In genomic region chr11:77569671-77570070, GRCh38 we compare ENCODE assay signal across 23 cellular contexts. TPM values are rescaled to one million over a fixed set of nuclear protein-coding genes. Genes with fewer than 3 reads are reported as not detected.
DNase-seq lines count a peak whose midpoint lies in the region; ATAC-seq, FAIRE-seq and TF ChIP-seq lines count a peak whose summit lies in the region.
"Had no signal": no experiment of that assay in that cellular context is flagged by ENCODE, and none has a peak within 500 bp of the region (broad histone marks: within the 10 kb centered on the region; RNA-seq: fewer than 3 reads in every experiment).

No MANE protein-coding gene starts in this region.

- H4K20me1 ChIP-seq in GM23338 (replicated peaks; ENCODE audit: insufficient read depth) (no peaks in the 10 kb centered on the region), K562 (replicated peaks; ENCODE audit: control insufficient read depth, insufficient read depth, low read length) (no peaks in the 10 kb centered on the region), Karpas-422 (ENCODE audit: insufficient read depth, low read depth, low read length) (no peaks in the 10 kb centered on the region)
- H4K20me1 ChIP-seq: BLaER1 treated with 17β-estradiol and CSF1 and Interleukin-3, amounts not matched to agents 10 nM and 100 nM had no signal

- no peak for TF ChIP-seq CTCF in A549 (IDR thresholded peaks at IDR 0.05)
- no peak for TF ChIP-seq CTCF in GM23338 (conservative IDR thresholded peaks at IDR 0.05; ENCODE audit: low read depth in 2 of 2)
- TF ChIP-seq CTCF in K562 (IDR thresholded peaks at IDR 0.05 in 2 of 3, conservative IDR thresholded peaks at IDR 0.05 in 1 of 3; ENCODE audit: insufficient read depth in 2 of 3, low read depth in 1 of 3, low read length in 3 of 3), result no peak
- no peak for TF ChIP-seq CTCF in nephron (IDR thresholded peaks at IDR 0.05; ENCODE audit: unreplicated experiment in 3 of 3)
- no peak for TF ChIP-seq CTCF in progenitor cell of endocrine pancreas (IDR thresholded peaks at IDR 0.05; ENCODE audit: unreplicated experiment)

- H3K27ac Mint-ChIP-seq in GM23338 (no peak overlapping the region), nephron (peak overlapping the region in 2 of 3 experiments; percentile 41 to 63), progenitor cell of endocrine pancreas (no peak overlapping the region)
- H3K27ac Mint-ChIP-seq: B cell; CD4-positive, alpha-beta T cell; CD8-positive, alpha-beta T cell had no signal

- H3K27me3 ChIP-seq in GM23338 (ENCODE audit: insufficient read depth), result no peaks in the 10 kb centered on the region
- no peaks in the 10 kb centered on the region; a peak in 1 of 5 replicates for H3K27me3 ChIP-seq in K562 (ENCODE audit: control insufficient read depth in 2 of 2, insufficient read depth in 2 of 2, low read length in 2 of 2)
- no peaks in the 10 kb centered on the region for H3K27me3 ChIP-seq in Karpas-422 (ENCODE audit: low read length)
- H3K27me3 ChIP-seq: BLaER1 treated with 17β-estradiol and CSF1 and Interleukin-3, amounts not matched to agents 10 nM and 100 nM had no signal

- no peaks in the 10 kb centered on the region for H3F3A ChIP-seq in GM23338 (replicated peaks; ENCODE audit: low read depth)

- H3K9me3 ChIP-seq in A549, result 0 out of 3 replicates have a peak, but pooled peaks cover 5% of the 10 kb centered on the region
- no peaks in the 10 kb centered on the region for H3K9me3 ChIP-seq in K562 (replicated peaks; ENCODE audit: control insufficient read depth, insufficient read depth, low read depth, low read length)
- H3K9me3 ChIP-seq in Karpas-422 (ENCODE audit: low read length), result no peaks in the 10 kb centered on the region
- H3K9me3 ChIP-seq: Caco-2 had no signal

- peak overlapping the region; percentile 28 for H2AFZ ChIP-seq in GM23338
- no peak overlapping the region for H2AFZ ChIP-seq in K562 (ENCODE audit: low read depth, low read length)
- H2AFZ ChIP-seq in Karpas-422 (ENCODE audit: low read length), result no peak overlapping the region

- in situ Hi-C loops in K562 (cut with MboI), result no loop called here

- TF ChIP-seq EP300 in A549 (IDR thresholded peaks at IDR 0.05) (no peak), K562 (IDR thresholded peaks at IDR 0.05; ENCODE audit: low read length) (no peak)

- H3K36me3 Mint-ChIP-seq in GM23338 (ENCODE audit: low read depth) (no peaks in the 10 kb centered on the region), nephron (ENCODE audit: low read depth) (no peaks in the 10 kb centered on the region), progenitor cell of endocrine pancreas (ENCODE audit: insufficient read depth) (no peaks in the 10 kb centered on the region)
- H3K36me3 Mint-ChIP-seq: CD8-positive, alpha-beta T cell had no signal

- no peak for FAIRE-seq in A549 (lab: Jason Lieb, UNC)
- no peak for FAIRE-seq in K562 (lab: Jason Lieb, UNC)
- FAIRE-seq: A204.1, D721Med, G401.6, GM12891, GM19239 had no signal

- H3K4me3 Mint-ChIP-seq in GM23338 (no peak overlapping the region), nephron (no peak overlapping the region), progenitor cell of endocrine pancreas (ENCODE audit: low read depth) (no peak overlapping the region)
- H3K4me3 Mint-ChIP-seq: B cell; CD4-positive, alpha-beta T cell; CD8-positive, alpha-beta T cell had no signal

- POLR2A ChIA-PET in A549 (lab: Yijun Ruan, JAX) (no interaction called here), K562 (lab: Yijun Ruan, JAX) (no interaction called here)

- H3K27me3 Mint-ChIP-seq in GM23338 (ENCODE audit: insufficient read depth, low read depth, poor library complexity) (peaks cover 7% of the 10 kb centered on the region), nephron (ENCODE audit: low read depth) (no peaks in the 10 kb centered on the region), progenitor cell of endocrine pancreas (no peaks in the 10 kb centered on the region)

- H3K9ac ChIP-seq in K562 (ENCODE audit: insufficient read depth in 1 of 2, low read depth in 2 of 2, low read length in 2 of 2) (no peak overlapping the region), Karpas-422 (ENCODE audit: low read length) (no peak overlapping the region)
- H3K9ac ChIP-seq: BLaER1 treated with 17β-estradiol and CSF1 and Interleukin-3, amounts not matched to agents 10 nM and 100 nM had no signal

- H3K9me1 ChIP-seq in K562 (ENCODE audit: control insufficient read depth, insufficient read depth, low read length), result peaks cover 2% of the 10 kb centered on the region

- H3K79me2 ChIP-seq in GM23338 (replicated peaks; ENCODE audit: insufficient read depth) (no peaks in the 10 kb centered on the region), K562 (ENCODE audit: control insufficient read depth, insufficient read depth, low read length) (no peaks in the 10 kb centered on the region), Karpas-422 (ENCODE audit: low read length) (no peaks in the 10 kb centered on the region)

- H3K27ac ChIP-seq in A549 (no peak overlapping the region), GM23338 (ENCODE audit: low read depth) (no peak overlapping the region), K562 (ENCODE audit: extremely low read depth, low read depth, low read length) (no peak overlapping the region), Karpas-422 (ENCODE audit: low read length) (no peak overlapping the region)
- H3K27ac ChIP-seq: BLaER1 treated with 17β-estradiol and CSF1 and Interleukin-3, amounts not matched to agents 10 nM and 100 nM; C4-2B had no signal

- H3K9me2 ChIP-seq in GM23338 (ENCODE audit: insufficient read depth), result peaks cover 5% of the 10 kb centered on the region; the same call in 1 of the 2 replicates
- H3K9me2 ChIP-seq in Karpas-422 (replicated peaks; ENCODE audit: insufficient read depth, low read length), result no peaks in the 10 kb centered on the region

- intact Hi-C loops in K562 (cut with micrococcal nuclease), result no loop called here

- H3K9me3 Mint-ChIP-seq in GM23338 (peaks cover 3% of the 10 kb centered on the region; the same call in 1 of the 3 replicates), nephron (peaks cover 3% of the 10 kb centered on the region), progenitor cell of endocrine pancreas (ENCODE audit: low read depth) (no peaks in the 10 kb centered on the region)
- H3K9me3 Mint-ChIP-seq: CD8-positive, alpha-beta T cell had no signal

- H3K4me1 ChIP-seq in A549 (no peaks in the 10 kb centered on the region), GM23338 (ENCODE audit: insufficient read depth) (peaks cover 31% of the 10 kb centered on the region), K562 (replicated peaks in 1 of 2; ENCODE audit: control insufficient read depth in 2 of 2, insufficient read depth in 2 of 2, low read length in 2 of 2) (no peaks in the 10 kb centered on the region; a peak in 1 of 5 replicates), Karpas-422 (ENCODE audit: low read length) (no peaks in the 10 kb centered on the region)
- H3K4me1 ChIP-seq: BLaER1 treated with 17β-estradiol and CSF1 and Interleukin-3, amounts not matched to agents 10 nM and 100 nM had no signal

- H3K4me3 ChIP-seq in A549 (no peak overlapping the region), GM23338 (no peak overlapping the region), K562 (no peak overlapping the region), Karpas-422 (ENCODE audit: low read length) (no peak overlapping the region)
- H3K4me3 ChIP-seq: BLaER1 treated with 17β-estradiol and CSF1 and Interleukin-3, amounts not matched to agents 10 nM and 100 nM had no signal

- no peak for ATAC-seq in A549
- ATAC-seq in GM23338, result no peak
- ATAC-seq in K562, result no peak
- no peak for ATAC-seq in GM19351 (IDR thresholded peaks at IDR 0.05; ENCODE audit: unreplicated experiment)
- ATAC-seq: CD8-positive, alpha-beta T cell had no signal

- no peak for DNase-seq in A549 (ENCODE audit: low read depth in 1 of 2, low spot score in 1 of 2)
- DNase-seq in GM23338 (ENCODE audit: low spot score), result no peak
- no peak for DNase-seq in K562 (ENCODE audit: extremely low read depth in 1 of 4, low spot score in 3 of 4)
- no peak for DNase-seq in progenitor cell of endocrine pancreas (ENCODE audit: low spot score, unreplicated experiment)
- no peak for DNase-seq in Karpas-422
- DNase-seq: 8988T; AML-193; Caco-2; Calu3; CD4-positive, alpha-beta T cell; CD8-positive, alpha-beta T cell; DMS79 treated with DMSO at 0.1 percent for 48 hours; GF-D8 had no signal

- 65% methylated on average over 2 of the region's 2 CpGs for WGBS in A549 (ENCODE audit: missing lambda C conversion rate)
- 12% methylated on average over 2 of the region's 2 CpGs for WGBS in K562 (ENCODE audit: insufficient coverage, low coverage, missing lambda C conversion rate)

- H3K36me3 ChIP-seq in GM23338 (ENCODE audit: insufficient read depth) (no peaks in the 10 kb centered on the region), K562 (ENCODE audit: control insufficient read depth, insufficient read depth, low read length) (no peaks in the 10 kb centered on the region), Karpas-422 (ENCODE audit: insufficient read depth, low read length) (no peaks in the 10 kb centered on the region)
- H3K36me3 ChIP-seq: BLaER1 treated with 17β-estradiol and CSF1 and Interleukin-3, amounts not matched to agents 10 nM and 100 nM had no signal

- CTCF ChIA-PET in A549 (lab: Yijun Ruan, JAX) (interaction anchor here (1.2 to 1.4 kb wide), 2 partner anchors 12 to 22 kb away, joined by 3 to 4 read pairs; no protein-coding TSS in a partner anchor), K562 (lab: Yijun Ruan, JAX; ENCODE audit: low intra/inter-chr PET ratio) (no interaction called here)

- peaks cover 36% of the 10 kb centered on the region for H3K4me1 Mint-ChIP-seq in GM23338
- peaks cover 24% of the 10 kb centered on the region for H3K4me1 Mint-ChIP-seq in nephron
- H3K4me1 Mint-ChIP-seq in progenitor cell of endocrine pancreas (ENCODE audit: low read depth), result peaks cover 2% of the 10 kb centered on the region
- H3K4me1 Mint-ChIP-seq: B cell had no signal

- TF ChIP-seq RAD21 in A549 (conservative IDR thresholded peaks at IDR 0.05 in 1 of 2, IDR thresholded peaks at IDR 0.05 in 1 of 2) (no peak), K562 (CRISPR knock-in tag; conservative IDR thresholded peaks at IDR 0.05 in 1 of 2, IDR thresholded peaks at IDR 0.05 in 1 of 2) (no peak)

- no peak overlapping the region for H3K4me2 ChIP-seq in A549
- H3K4me2 ChIP-seq in GM23338, result no peak overlapping the region
- no peak overlapping the region for H3K4me2 ChIP-seq in K562 (ENCODE audit: insufficient read depth, low read length)
- no peak overlapping the region for H3K4me2 ChIP-seq in Karpas-422 (ENCODE audit: low read depth, low read length, poor library complexity, severe bottlenecking)
- H3K4me2 ChIP-seq: BLaER1 treated with 17β-estradiol and CSF1 and Interleukin-3, amounts not matched to agents 10 nM and 100 nM had no signal

- BruUV-seq in K562 (replicated peaks; lab: Mats Ljungman, UMichigan), result no TSS peak

- TF ChIP-seq POLR2A in A549 (IDR thresholded peaks at IDR 0.05; ENCODE audit: low read length) (no peak), K562 (conservative IDR thresholded peaks at IDR 0.05) (no peak)

RNA-seq across cellular contexts. Expression of gene AQP11, which starts 20.1 kb away (rescaled TPM):
- polyA plus RNA-seq in A549 (2011; rRNA removed), result 2.3 and 2.4 TPM in 2 replicates
- polyA plus RNA-seq in A549 (2012; cell fraction: cytosol; rRNA removed), result 1.9 and 2.6 TPM in 2 replicates
- polyA plus RNA-seq in A549 (2012; cell fraction: nucleus; rRNA removed), result 2.8 and 4.5 TPM in 2 replicates
- polyA plus RNA-seq in A549 (2017; fragmentation: RNase III; extraction: RNeasy Plus Mini Kit Qiagen cat#74134 plus additional on column Dnase treatment), result 2.2 to 3.1 TPM (median 2.6 TPM) in 3 replicates
- 2.1 and 2.2 TPM in 2 replicates for polyA minus RNA-seq in A549 (2011; rRNA and poly(A)+ RNA removed)
- total RNA-seq in GM23338 (2014; rRNA removed; shearing (Covaris generic)), result 1.7 and 1.8 TPM in 2 replicates
- 3.4 and 4.1 TPM in 2 replicates for polyA plus RNA-seq in GM23338 (2016; fragmentation: Nextera tagmentation; extraction: Ambion mirVana)
- total RNA-seq in K562 (2011; cell fraction: chromatin; rRNA removed; ENCODE audit: low replicate concordance), result 1.1 and 2.0 TPM in 2 replicates
- 2.0 and 2.1 TPM in 2 replicates for total RNA-seq in K562 (2011; cell fraction: nucleolus; rRNA removed)
- total RNA-seq in K562 (2011; cell fraction: nucleoplasm; rRNA removed), result 1.1 and 1.5 TPM in 2 replicates
- total RNA-seq in K562 (2014; rRNA removed), result 0.36 and 0.45 TPM in 2 replicates
- total RNA-seq in K562 (2014; rRNA removed; fragmentation: Illumina TruSeq; extraction: Trizol), result 0.11 and 0.16 TPM in 2 replicates
- total RNA-seq in K562 (2015; rRNA removed; fragmentation: Illumina TruSeq; extraction: Trizol), result 0.25 and 0.34 TPM in 2 replicates
- 0.35 and 0.58 TPM in 2 replicates for total RNA-seq in K562 (2021)
- polyA plus RNA-seq in K562 (2011; rRNA removed), result 0.39 and 0.54 TPM in 2 replicates
- 0.47 and 1.1 TPM in 2 replicates for polyA plus RNA-seq in K562 (2011; cell fraction: cytosol; rRNA removed)
- 3.5 and 6.4 TPM in 2 replicates for polyA plus RNA-seq in K562 (2011; cell fraction: nucleus; rRNA removed)
- 0.83 and 1.5 TPM in 2 replicates for polyA plus RNA-seq in K562 (2012)
- polyA plus RNA-seq in K562 (2014; fragmentation: Illumina TruSeq; extraction: Trizol), result 0.09 and 0.18 TPM in 2 replicates
- 1 to 10 TPM in 1 of 2 experiments, under 1 TPM in 1; 0.42 to 1.0 TPM for polyA plus RNA-seq in K562 (2014; fragmentation: Nextera tagmentation; extraction: Ambion mirVana)
- polyA plus RNA-seq in K562 (2014; rRNA removed), result 0.37 and 0.51 TPM in 2 replicates
- 0.18 and 0.39 TPM in 2 replicates for polyA minus RNA-seq in K562 (2011; rRNA and poly(A)+ RNA removed)
- polyA minus RNA-seq in K562 (2011; cell fraction: cytosol; rRNA and poly(A)+ RNA removed), result 0.82 TPM in 1 of 2 replicates, not detected in the other
- polyA minus RNA-seq in K562 (2011; cell fraction: nucleus; rRNA and poly(A)+ RNA removed), result 0.67 and 1.00 TPM in 2 replicates
- 2.2 and 2.3 TPM in 2 replicates for total RNA-seq in progenitor cell of endocrine pancreas
- 1.3 and 1.9 TPM in 2 replicates for total RNA-seq in Karpas-422 (2014; rRNA removed; shearing (Covaris generic); ENCODE audit: low replicate concordance)
- total RNA-seq: CD4-positive, alpha-beta T cell had no signal

Comparison
In these comparisons a context has a peak if more than half of its experiments do, and no peak if none do; other contexts are left out.
1. H3K27ac Mint-ChIP-seq: peak in nephron (2 of 3); none in GM23338 (single experiment) and progenitor cell of endocrine pancreas (single experiment).
2. Of the 35 proteins assayed by ChIP-seq in both K562 and A549: peak only in K562: none; only in A549: none; in both: MAFK; in neither: 34.